15 cellular contexts compared by ENCODE assay signal in genomic region chr15:101123222-101123910, GRCh38.
A peak's percentile ranks its signal among the peaks of the same experiment; 100 is the strongest.
DNase-seq lines count a peak whose midpoint lies in the region; ATAC-seq and TF ChIP-seq lines count a peak whose summit lies in the region.
"Had no signal": no experiment of that assay in that cellular context is flagged by ENCODE, and none has a peak within 500 bp of the region (broad histone marks: within the 10 kb centered on the region; RNA-seq: fewer than 3 reads in every experiment).

No MANE protein-coding gene starts in this region.

- peaks cover 0 to 2% (median 0%) of the 10 kb centered on the region in 11 donors for H3K9me3 Mint-ChIP-seq in naive thymus-derived CD4-positive, alpha-beta T cell

- no peak overlapping the region for H4K5ac ChIP-seq in mesendoderm (ENCODE audit: low read length)

- H3K4me2 ChIP-seq in BLaER1 treated with 17β-estradiol and CSF1 and Interleukin-3, amounts not matched to agents 10 nM and 100 nM: peak overlapping the region in 10 of 11 experiments; percentile 11 to 100 (median 92); a peak in 11 of 22 replicates
- H3K4me2 ChIP-seq in KMS-11 (no peak overlapping the region; the same call in 1 of the 2 replicates), mesendoderm (ENCODE audit: low read length) (no peak overlapping the region)

- H3K27me3 Mint-ChIP-seq in naive thymus-derived CD4-positive, alpha-beta T cell: no peaks in the 10 kb centered on the region

- H3K23ac ChIP-seq in mesendoderm (ENCODE audit: low read length): no peak overlapping the region

- H3K4me3 ChIP-seq in BLaER1 treated with 17β-estradiol and CSF1 and Interleukin-3, amounts not matched to agents 10 nM and 100 nM: no peak overlapping the region
- H3K4me3 ChIP-seq in KMS-11 (IDR thresholded peaks at IDR 0.05; ENCODE audit: insufficient read depth, low read depth, low read length) (no peak overlapping the region), mesendoderm (ENCODE audit: low read length) (no peak overlapping the region)
- H3K4me3 ChIP-seq in naive thymus-derived CD4-positive, alpha-beta T cell (ENCODE audit: low read length): no peak overlapping the region
- H3K4me3 ChIP-seq: prostate gland, SK-N-MC had no signal

- H3K9ac ChIP-seq in BLaER1 treated with 17β-estradiol and CSF1 and Interleukin-3, amounts not matched to agents 10 nM and 100 nM: no peak overlapping the region
- H3K9ac ChIP-seq in KMS-11 (no peak overlapping the region), mesendoderm (ENCODE audit: low read length) (no peak overlapping the region)

- peaks cover 71 to 96% (median 81%) of the 10 kb centered on the region in 10 experiments for H3K4me1 ChIP-seq in BLaER1 treated with 17β-estradiol and CSF1 and Interleukin-3, amounts not matched to agents 10 nM and 100 nM
- H3K4me1 ChIP-seq in KMS-11 (ENCODE audit: low read depth, poor library complexity, severe bottlenecking) (peaks cover 84% of the 10 kb centered on the region), mesendoderm (ENCODE audit: control insufficient read depth, low read depth, low read length) (peaks cover 1% of the 10 kb centered on the region)
- peaks cover 24 to 25% of the 10 kb centered on the region in 2 donors for H3K4me1 ChIP-seq in naive thymus-derived CD4-positive, alpha-beta T cell (ENCODE audit: control insufficient read depth in 2 of 2, insufficient read depth in 2 of 2, low read length in 2 of 2)
- H3K4me1 ChIP-seq: prostate gland had no signal

- peak overlapping the region in 3 of 9 donors; percentile 36 to 58 (median 44) for H3K27ac Mint-ChIP-seq in naive thymus-derived CD4-positive, alpha-beta T cell

- H3K79me2 ChIP-seq in KMS-11 (ENCODE audit: insufficient read depth, low read depth) (0 out of 2 replicates have a peak, but pooled peaks cover 6% of the 10 kb centered on the region), mesendoderm (ENCODE audit: control insufficient read depth, insufficient read depth, low read length) (no peaks in the 10 kb centered on the region)

- TF ChIP-seq CTCF in KMS-11 (conservative IDR thresholded peaks at IDR 0.05; ENCODE audit: low read depth, low read length): no peak

- no peak overlapping the region for H2BK5ac ChIP-seq in mesendoderm (ENCODE audit: low read length)

- ATAC-seq in GM18909 (IDR thresholded peaks at IDR 0.05; ENCODE audit: poor library complexity, unreplicated experiment): no peak
- ATAC-seq in naive thymus-derived CD4-positive, alpha-beta T cell: no peak

- no CpG with 5 or more reads among the region's 6 CpGs for WGBS in mesendoderm (ENCODE audit: extremely low coverage, insufficient coverage, low lambda C conversion rate)

- H3K4ac ChIP-seq in mesendoderm (ENCODE audit: low read depth, low read length): no peak overlapping the region

- peaks cover 34 to 59% (median 42%) of the 10 kb centered on the region in 7 donors for H3K4me1 Mint-ChIP-seq in naive thymus-derived CD4-positive, alpha-beta T cell

- H3K4me3 Mint-ChIP-seq in naive thymus-derived CD4-positive, alpha-beta T cell: peak overlapping the region in 2 of 10 donors; percentile 38 to 50

- H3K27me3 ChIP-seq in BLaER1 treated with 17β-estradiol and CSF1 and Interleukin-3, amounts not matched to agents 10 nM and 100 nM: no peaks in the 10 kb centered on the region
- H3K27me3 ChIP-seq in KMS-11 (ENCODE audit: insufficient read depth, low read depth) (no peaks in the 10 kb centered on the region), mesendoderm (ENCODE audit: insufficient read depth, low read length, poor library complexity) (no peaks in the 10 kb centered on the region)
- H3K27me3 ChIP-seq in naive thymus-derived CD4-positive, alpha-beta T cell (ENCODE audit: control insufficient read depth in 2 of 2, insufficient read depth in 2 of 2, low read length in 2 of 2): no peaks in the 10 kb centered on the region

- intact Hi-C loops in naive thymus-derived CD4-positive, alpha-beta T cell (cut with micrococcal nuclease): no loop called here

- H4K20me1 ChIP-seq in BLaER1 treated with 17β-estradiol and CSF1 and Interleukin-3, amounts not matched to agents 10 nM and 100 nM: no peaks in the 10 kb centered on the region
- H4K20me1 ChIP-seq in KMS-11 (ENCODE audit: insufficient read depth): no peaks in the 10 kb centered on the region

- no peaks in the 10 kb centered on the region for H3K36me3 ChIP-seq in BLaER1 treated with 17β-estradiol and CSF1 and Interleukin-3, amounts not matched to agents 10 nM and 100 nM
- no peaks in the 10 kb centered on the region for H3K36me3 ChIP-seq in KMS-11 (ENCODE audit: insufficient read depth)
- H3K36me3 ChIP-seq in mesendoderm (ENCODE audit: control insufficient read depth, insufficient read depth, low read length): no peaks in the 10 kb centered on the region
- H3K36me3 ChIP-seq in naive thymus-derived CD4-positive, alpha-beta T cell (ENCODE audit: control insufficient read depth in 2 of 3, insufficient read depth in 3 of 3, low read length in 3 of 3): no peaks in the 10 kb centered on the region
- H3K36me3 ChIP-seq: prostate gland had no signal

- CTCF ChIA-PET in naive thymus-derived CD4-positive, alpha-beta T cell (lab: Charles Lee): interaction anchor here (0.7 kb wide), 1 partner anchor 34 kb away, joined by 3 read pairs; no protein-coding TSS in a partner anchor

- H3K79me1 ChIP-seq in mesendoderm (ENCODE audit: low read length): no peaks in the 10 kb centered on the region

- H3K36me3 Mint-ChIP-seq in naive thymus-derived CD4-positive, alpha-beta T cell: peaks cover 0 to 21% (median 0%) of the 10 kb centered on the region in 5 donors

- H2AK5ac ChIP-seq in mesendoderm (ENCODE audit: low read length): no peak overlapping the region

- no peak overlapping the region for H2BK120ac ChIP-seq in mesendoderm (ENCODE audit: low read depth, low read length)

- DNase-seq in astrocyte of the hippocampus (ENCODE audit: low read depth, low spot score) (peak; percentile 31), mesendoderm (peak; percentile 45), germinal center (ENCODE audit: low spot score) (no peak), cerebellar cortex (ENCODE audit: low spot score) (no peak)
- no peak for DNase-seq in naive thymus-derived CD4-positive, alpha-beta T cell
- DNase-seq: activated CD4-positive, alpha-beta T cell treated with anti-CD3 and anti-CD28 coated beads, Interleukin-2, amount 50 U/mL, for 48 hours; effector memory CD4-positive, alpha-beta T cell; NCI-H1694; NCI-H748 treated with DMSO at 0.1 percent for 48 hours; stimulated activated CD4-positive, alpha-beta T cell treated with anti-CD3 and anti-CD28 coated beads, Interleukin-4, amount 100 ng/mL, for 1 hour had no signal

- no peak overlapping the region for H4K8ac ChIP-seq in mesendoderm (ENCODE audit: low read depth, low read length)

- H3K27ac ChIP-seq in BLaER1 treated with 17β-estradiol and CSF1 and Interleukin-3, amounts not matched to agents 10 nM and 100 nM: 0 out of 22 replicates have a peak overlapping the region, but pooled peaks of 1 of the 11 experiments have one; percentile 11
- peak overlapping the region; percentile 0; the same call in 1 of the 2 replicates for H3K27ac ChIP-seq in KMS-11
- H3K27ac ChIP-seq in mesendoderm (ENCODE audit: low read depth, low read length): no peak overlapping the region
- no peak overlapping the region for H3K27ac ChIP-seq in naive thymus-derived CD4-positive, alpha-beta T cell (ENCODE audit: low read depth, low read length)
- H3K27ac ChIP-seq: prostate gland, SK-N-MC had no signal

- H3K9me3 ChIP-seq in BLaER1 treated with 17β-estradiol and CSF1 and Interleukin-3, amounts not matched to agents 10 nM and 100 nM (replicated peaks in 1 of 11): no peaks in the 10 kb centered on the region; a peak in 1 of 22 replicates
- H3K9me3 ChIP-seq in naive thymus-derived CD4-positive, alpha-beta T cell (ENCODE audit: control insufficient read depth in 2 of 3, low read length in 3 of 3): no peaks in the 10 kb centered on the region
- H3K9me3 ChIP-seq: prostate gland had no signal

- H2BK15ac ChIP-seq in mesendoderm (replicated peaks; ENCODE audit: low read depth): no peak overlapping the region

- H2AFZ ChIP-seq in KMS-11 (ENCODE audit: low read depth): no peak overlapping the region

- no peak overlapping the region for H3K18ac ChIP-seq in mesendoderm (ENCODE audit: low read length)

- no peak overlapping the region for H3K56ac ChIP-seq in mesendoderm (ENCODE audit: low read length)

- POLR2A ChIA-PET in naive thymus-derived CD4-positive, alpha-beta T cell (lab: Charles Lee): no interaction called here

Comparison
In these comparisons a context has a peak if more than half of its experiments do, and no peak if none do; other contexts are left out.
1. H3K4me2 ChIP-seq: peak in BLaER1 treated with 17β-estradiol and CSF1 and Interleukin-3, amounts not matched to agents 10 nM and 100 nM (10 of 11); none in KMS-11 (single experiment) and mesendoderm (single experiment).
2. DNase-seq: peak in astrocyte of the hippocampus (single experiment) and mesendoderm (single experiment); none in naive thymus-derived CD4-positive, alpha-beta T cell (0 of 9), germinal center (single experiment) and cerebellar cortex (single experiment).